In the genomic region with DNA sequence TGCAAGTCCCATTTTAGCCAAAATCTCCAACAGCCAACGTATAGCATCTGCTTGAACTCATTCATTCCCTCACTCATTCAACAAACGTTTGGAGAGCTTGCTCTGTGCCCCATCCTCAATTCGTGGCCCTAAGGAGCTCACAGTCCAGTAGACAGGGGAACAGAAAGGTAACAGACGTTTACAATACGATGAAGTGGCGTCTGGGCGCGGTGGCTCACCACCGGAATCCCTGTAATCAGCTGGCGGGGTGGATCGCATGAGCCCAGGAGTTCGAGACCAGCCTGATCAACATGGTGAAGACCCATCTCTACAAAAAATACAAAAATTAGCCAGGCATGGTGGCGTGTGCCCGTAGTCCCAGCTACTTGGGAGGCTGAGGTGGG, we compare ENCODE assay signal across 8 cellular contexts. TPM values are rescaled to one million over a fixed set of nuclear protein-coding genes. Genes with fewer than 3 reads are reported as not detected.
DNase-seq lines count a peak whose midpoint lies in the region; ATAC-seq and TF ChIP-seq lines count a peak whose summit lies in the region.

No MANE protein-coding gene starts in this region.

- TF ChIP-seq EP300 in gastroesophageal sphincter (IDR thresholded peaks at IDR 0.05), result no peak

- H3K27me3 Mint-ChIP-seq in T-helper 1 cell treated with Interleukin-12 subunit alpha and Interleukin-12 subunit beta and Interleukin-4 antibody, amounts not matched to agents 30 μg/mL and 1 μg/mL, for 36 hours (ENCODE audit: low read depth), result no peaks in the 10 kb centered on the region
- H3K27me3 Mint-ChIP-seq in stimulated activated naive CD8-positive, alpha-beta T cell treated with anti-CD3 and anti-CD28 coated beads, Interleukin-15, amount 100 ng/mL, for 72 hours, result no peaks in the 10 kb centered on the region

- H3K4me3 ChIP-seq in WI38 (ENCODE audit: low read depth, low read length) (peak overlapping the region; percentile 48), gastroesophageal sphincter (no peak overlapping the region)

- no peak for DNase-seq in T-helper 1 cell
- no peak for DNase-seq in stimulated activated naive CD8-positive, alpha-beta T cell treated with anti-CD3 and anti-CD28 coated beads, Interleukin-15, amount 100 ng/mL, for 72 hours
- DNase-seq in NCI-H69 (lab: John Stamatoyannopoulos, UW), result no peak
- no peak for DNase-seq in C1 segment of cervical spinal cord (lab: John Stamatoyannopoulos, UW)
- DNase-seq in GM13976 (ENCODE audit: low spot score), result no peak

- no peak for TF ChIP-seq POLR2A in gastroesophageal sphincter (IDR thresholded peaks at IDR 0.05)

- peaks cover 0 to 25% (median 9%) of the 10 kb centered on the region in 3 donors for H3K4me1 ChIP-seq in gastroesophageal sphincter

- H3K27ac Mint-ChIP-seq in T-helper 1 cell treated with Interleukin-12 subunit alpha and Interleukin-12 subunit beta and Interleukin-4 antibody, amounts not matched to agents 30 μg/mL and 1 μg/mL, for 36 hours, result peak overlapping the region; percentile 89
- peak overlapping the region in 1 of 2 donors; percentile 89 for H3K27ac Mint-ChIP-seq in stimulated activated naive CD8-positive, alpha-beta T cell treated with anti-CD3 and anti-CD28 coated beads, Interleukin-15, amount 100 ng/mL, for 72 hours

- in situ Hi-C loops in GM13976 (cut with MboI; ENCODE audit: low sequenced_read_pairs, unreplicated experiment), result no loop called here

- peaks cover 62% of the 10 kb centered on the region for H3K4me1 Mint-ChIP-seq in T-helper 1 cell treated with Interleukin-12 subunit alpha and Interleukin-12 subunit beta and Interleukin-4 antibody, amounts not matched to agents 30 μg/mL and 1 μg/mL, for 36 hours (ENCODE audit: low read depth)
- H3K4me1 Mint-ChIP-seq in stimulated activated naive CD8-positive, alpha-beta T cell treated with anti-CD3 and anti-CD28 coated beads, Interleukin-15, amount 100 ng/mL, for 72 hours, result peaks cover 85% of the 10 kb centered on the region

- H3K9me3 ChIP-seq in gastroesophageal sphincter, result no peaks in the 10 kb centered on the region

- 72 to 95% methylated on average over 7 to 8 of the region's 14 CpGs for WGBS in gastroesophageal sphincter (ENCODE audit: low coverage in 1 of 2), 2 donors

- no peaks in the 10 kb centered on the region for H3K36me3 ChIP-seq in gastroesophageal sphincter

- peak overlapping the region; percentile 84 for H3K4me3 Mint-ChIP-seq in T-helper 1 cell treated with Interleukin-12 subunit alpha and Interleukin-12 subunit beta and Interleukin-4 antibody, amounts not matched to agents 30 μg/mL and 1 μg/mL, for 36 hours
- peak overlapping the region; percentile 69 to 79 for H3K4me3 Mint-ChIP-seq in stimulated activated naive CD8-positive, alpha-beta T cell treated with anti-CD3 and anti-CD28 coated beads, Interleukin-15, amount 100 ng/mL, for 72 hours

- H3K27ac ChIP-seq in gastroesophageal sphincter, result peak overlapping the region in 3 of 4 donors; percentile 67 to 75 (median 73)

- H3K9me3 Mint-ChIP-seq in T-helper 1 cell treated with Interleukin-12 subunit alpha and Interleukin-12 subunit beta and Interleukin-4 antibody, amounts not matched to agents 30 μg/mL and 1 μg/mL, for 36 hours, result no peaks in the 10 kb centered on the region
- no peaks in the 10 kb centered on the region for H3K9me3 Mint-ChIP-seq in stimulated activated naive CD8-positive, alpha-beta T cell treated with anti-CD3 and anti-CD28 coated beads, Interleukin-15, amount 100 ng/mL, for 72 hours

- H3K27me3 ChIP-seq in gastroesophageal sphincter, result no peaks in the 10 kb centered on the region

- TF ChIP-seq CTCF in WI38 (IDR thresholded peaks at IDR 0.05; ENCODE audit: low read depth, low read length), result no peak
- no peak for TF ChIP-seq CTCF in gastroesophageal sphincter (IDR thresholded peaks at IDR 0.05)
- no peak for TF ChIP-seq CTCF in GM13976 (IDR thresholded peaks at IDR 0.05; ENCODE audit: borderline replicate concordance, control extremely low read depth, extremely low read depth, insufficient read depth, missing control alignments)

- no peak for ATAC-seq in gastroesophageal sphincter
- ATAC-seq in stimulated activated naive CD8-positive, alpha-beta T cell treated with anti-CD3 and anti-CD28 coated beads, Interleukin-15, amount 100 ng/mL, for 72 hours, result no peak

- H3K36me3 Mint-ChIP-seq in T-helper 1 cell treated with Interleukin-12 subunit alpha and Interleukin-12 subunit beta and Interleukin-4 antibody, amounts not matched to agents 30 μg/mL and 1 μg/mL, for 36 hours (ENCODE audit: low read depth), result peaks cover 7% of the 10 kb centered on the region

RNA-seq across cellular contexts. Expression of a gene that starts 0.8 kb away (rescaled TPM):
- total RNA-seq in gastroesophageal sphincter, result 1 to 10 TPM in 3 of 4 donors, under 1 TPM in 1; 0.57 to 4.4 (median 1.5) TPM

RNA-seq across cellular contexts. Expression of a gene that starts 12.7 kb away (rescaled TPM):
- 10 to 100 TPM; 30.6 to 71.9 (median 52.9) TPM for total RNA-seq in gastroesophageal sphincter

RNA-seq across cellular contexts. Expression of a gene that starts 20.2 kb away (rescaled TPM):
- 1 to 10 TPM in 3 of 4 donors, under 1 TPM in 1; 0.54 to 2.7 (median 2.1) TPM for total RNA-seq in gastroesophageal sphincter

RNA-seq across cellular contexts. Expression of a gene that starts 24.8 kb away (rescaled TPM):
- total RNA-seq in gastroesophageal sphincter, result not detected

RNA-seq across cellular contexts. Expression of a gene that starts 33.1 kb away (rescaled TPM):
- total RNA-seq in gastroesophageal sphincter, result 1 to 10 TPM; 4.4 to 8.9 (median 6.8) TPM
